In the genomic region with DNA sequence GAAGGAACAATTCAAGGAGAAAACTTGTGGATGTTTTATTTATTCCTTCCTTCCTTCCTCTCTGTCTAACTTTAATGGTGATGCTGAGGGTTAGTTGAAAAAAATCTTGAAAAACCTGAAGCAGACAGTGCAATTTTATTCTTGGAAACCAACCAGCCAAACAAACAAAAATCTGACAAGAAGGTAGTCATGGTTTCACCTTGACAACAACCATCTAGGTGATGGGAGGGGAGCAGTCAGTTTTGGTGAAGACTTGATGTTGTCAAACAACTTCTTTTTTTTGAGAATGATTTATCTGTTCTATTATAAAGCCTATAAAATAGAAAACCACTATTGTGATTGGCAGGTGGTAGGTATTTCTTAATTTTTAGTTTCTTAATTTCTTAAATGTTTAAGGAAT, we compare ENCODE assay signal across 12 cellular contexts.
DNase-seq lines count a peak whose midpoint lies in the region; ATAC-seq lines count a peak whose summit lies in the region.
"Had no signal": no experiment of that assay in that cellular context is flagged by ENCODE, and none has a peak within 500 bp of the region (broad histone marks: within the 10 kb centered on the region; RNA-seq: fewer than 3 reads in every experiment).

No MANE protein-coding gene starts in this region.

- peaks cover 37% of the 10 kb centered on the region for H3K36me3 Mint-ChIP-seq in activated T-cell treated with anti-CD3 and anti-CD28 coated beads, Interleukin-2, amount 50 U/mL, for 4 hours (ENCODE audit: insufficient read depth)
- peaks cover 10% of the 10 kb centered on the region for H3K36me3 Mint-ChIP-seq in T-helper 17 cell (ENCODE audit: low read depth)
- H3K36me3 Mint-ChIP-seq in stimulated activated effector memory CD8-positive, alpha-beta T cell treated with anti-CD3 and anti-CD28 coated beads, Interleukin-12 subunit alpha, Interleukin-12 subunit beta, amount 100 ng/mL, for 72 hours, result peaks cover 86% of the 10 kb centered on the region

- peak overlapping the region; percentile 26 for H3K4me3 Mint-ChIP-seq in activated T-cell treated with anti-CD3 and anti-CD28 coated beads, Interleukin-2, amount 50 U/mL, for 4 hours
- peak overlapping the region; percentile 73 for H3K4me3 Mint-ChIP-seq in T-helper 17 cell
- peak overlapping the region; percentile 77 for H3K4me3 Mint-ChIP-seq in stimulated activated effector memory CD8-positive, alpha-beta T cell treated with anti-CD3 and anti-CD28 coated beads, Interleukin-12 subunit alpha, Interleukin-12 subunit beta, amount 100 ng/mL, for 72 hours

- H3K27ac Mint-ChIP-seq in T-helper 17 cell, result peak overlapping the region; percentile 95
- H3K27ac Mint-ChIP-seq in stimulated activated effector memory CD8-positive, alpha-beta T cell treated with anti-CD3 and anti-CD28 coated beads, Interleukin-12 subunit alpha, Interleukin-12 subunit beta, amount 100 ng/mL, for 72 hours, result peak overlapping the region; percentile 97

- peaks cover 2% of the 10 kb centered on the region for H3K9me3 ChIP-seq in T-helper 17 cell (ENCODE audit: control insufficient read depth, low read length, poor library complexity, severe bottlenecking)
- H3K9me3 ChIP-seq: tibial nerve had no signal

- H3K27me3 Mint-ChIP-seq in activated T-cell treated with anti-CD3 and anti-CD28 coated beads, Interleukin-2, amount 50 U/mL, for 4 hours (ENCODE audit: low read depth), result no peaks in the 10 kb centered on the region
- no peaks in the 10 kb centered on the region for H3K27me3 Mint-ChIP-seq in T-helper 17 cell

- no peak for DNase-seq in activated T-cell treated with anti-CD3 and anti-CD28 coated beads, Interleukin-2, amount 50 U/mL, for 4 hours
- DNase-seq in activated T-cell treated with anti-CD3 and anti-CD28 coated beads, Interleukin-2, amount 50 U/mL, for 48 hours, result no peak
- peak in 1 of 3 donors; percentile 35 for DNase-seq in T-helper 17 cell
- DNase-seq in effector CD4-positive, alpha-beta T cell, result peak; percentile 52
- DNase-seq in stimulated activated effector memory CD8-positive, alpha-beta T cell treated with anti-CD3 and anti-CD28 coated beads, Interleukin-12 subunit alpha, Interleukin-12 subunit beta, amount 100 ng/mL, for 72 hours (ENCODE audit: low spot score in 2 of 2), result no peak
- no peak for DNase-seq in NCI-H526 treated with DMSO at 0.1 percent for 48 hours (lab: John Stamatoyannopoulos, UW)
- DNase-seq in H4 (ENCODE audit: low spot score), result no peak
- DNase-seq: NCI-H1694 treated with DMSO at 0.1 percent for 48 hours, OCI-M1, retina had no signal

- peak in 1 of 2 donors; percentile 16 for ATAC-seq in activated T-cell treated with anti-CD3 and anti-CD28 coated beads, Interleukin-2, amount 50 U/mL, for 4 hours
- ATAC-seq in T-helper 17 cell (peak; percentile 74), HG02571 (IDR thresholded peaks at IDR 0.05; ENCODE audit: unreplicated experiment) (no peak)
- peak; percentile 42 for ATAC-seq in stimulated activated effector memory CD8-positive, alpha-beta T cell treated with anti-CD3 and anti-CD28 coated beads, Interleukin-12 subunit alpha, Interleukin-12 subunit beta, amount 100 ng/mL, for 72 hours

- peaks cover 4% of the 10 kb centered on the region for H3K9me3 Mint-ChIP-seq in activated T-cell treated with anti-CD3 and anti-CD28 coated beads, Interleukin-2, amount 50 U/mL, for 4 hours
- no peaks in the 10 kb centered on the region for H3K9me3 Mint-ChIP-seq in stimulated activated effector memory CD8-positive, alpha-beta T cell treated with anti-CD3 and anti-CD28 coated beads, Interleukin-12 subunit alpha, Interleukin-12 subunit beta, amount 100 ng/mL, for 72 hours

- H3K4me1 Mint-ChIP-seq in activated T-cell treated with anti-CD3 and anti-CD28 coated beads, Interleukin-2, amount 50 U/mL, for 4 hours (ENCODE audit: low read depth), result peaks cover 85% of the 10 kb centered on the region
- peaks cover 56% of the 10 kb centered on the region for H3K4me1 Mint-ChIP-seq in T-helper 17 cell
- H3K4me1 Mint-ChIP-seq in stimulated activated effector memory CD8-positive, alpha-beta T cell treated with anti-CD3 and anti-CD28 coated beads, Interleukin-12 subunit alpha, Interleukin-12 subunit beta, amount 100 ng/mL, for 72 hours, result peaks cover 76% of the 10 kb centered on the region

Comparison
In these comparisons a context has a peak if more than half of its experiments do, and no peak if none do; other contexts are left out.
1. H3K4me3 Mint-ChIP-seq: peak in every context shown above with its lines; median percentile 77 in stimulated activated effector memory CD8-positive, alpha-beta T cell treated with anti-CD3 and anti-CD28 coated beads, Interleukin-12 subunit alpha, Interleukin-12 subunit beta, amount 100 ng/mL, for 72 hours; 73 in T-helper 17 cell; 26 in activated T-cell treated with anti-CD3 and anti-CD28 coated beads, Interleukin-2, amount 50 U/mL, for 4 hours.